8 cellular contexts compared by ENCODE assay signal in genomic region chr1:24390924-24391782, GRCh38. TPM values are rescaled to one million over a fixed set of nuclear protein-coding genes. Genes with fewer than 3 reads are reported as not detected.
DNase-seq lines count a peak whose midpoint lies in the region; ATAC-seq, FAIRE-seq and TF ChIP-seq lines count a peak whose summit lies in the region.

No MANE protein-coding gene starts in this region.

- no peaks in the 10 kb centered on the region for H4K20me1 ChIP-seq in HCT116 (ENCODE audit: insufficient read depth)

- H2AFZ ChIP-seq in HCT116 (ENCODE audit: low read depth, low read length, poor library complexity, severe bottlenecking) = no peak overlapping the region

- TF ChIP-seq RAD21 in HCT116 (IDR thresholded peaks at IDR 0.05; ENCODE audit: low read depth) = peak; percentile 99

- H3K9me3 ChIP-seq in HCT116 (ENCODE audit: control insufficient read depth in 1 of 2, insufficient read depth in 1 of 2, low read depth in 1 of 2, low read length in 2 of 2) = no peaks in the 10 kb centered on the region

- RAD21 ChIA-PET in HCT116 (lab: Charles Lee; ENCODE audit: low non-redundant PET in 1 of 2, low total read pairs in 2 of 2, uncharacterized antibody in 2 of 2, unreplicated experiment in 2 of 2) = interaction anchor here (0.6 to 3.7 kb wide), 11 partner anchors 69 to 252 kb away, joined by 3 to 68 read pairs (median 4); no protein-coding TSS in a partner anchor

- peak overlapping the region; percentile 98 for H3K27ac Mint-ChIP-seq in central memory CD8-positive, alpha-beta T cell (ENCODE audit: low read depth)

- no peaks in the 10 kb centered on the region for H3K27me3 Mint-ChIP-seq in central memory CD8-positive, alpha-beta T cell

- H3K4me3 ChIP-seq in HCT116 (replicated peaks in 1 of 2; ENCODE audit: low read depth in 1 of 2, low read length in 2 of 2) = peak overlapping the region in 1 of 2 experiments; percentile 6; a peak in 1 of 4 replicates
- H3K4me3 ChIP-seq in kidney epithelial cell (ENCODE audit: low read depth, low read length) = no peak overlapping the region

- 0 out of 2 replicates have a peak overlapping the region, but pooled peaks have one; percentile 13 for H3K9ac ChIP-seq in HCT116 (ENCODE audit: low read length)

- peaks cover 8 to 35% of the 10 kb centered on the region in 2 experiments for H3K4me1 ChIP-seq in HCT116 (ENCODE audit: control insufficient read depth in 1 of 2, insufficient read depth in 2 of 2, low read length in 2 of 2)

- H3K36me3 ChIP-seq in HCT116 (ENCODE audit: control insufficient read depth in 1 of 2, insufficient read depth in 2 of 2, low read length in 2 of 2) = no peaks in the 10 kb centered on the region
- H3K36me3 ChIP-seq in kidney epithelial cell (ENCODE audit: control insufficient read depth, insufficient read depth, low read length) = no peaks in the 10 kb centered on the region

- intact Hi-C loops in HCT116 (cut with micrococcal nuclease) = loop anchor here (1.0 to 10.0 kb wide), 7 partner anchors 69 to 619 kb away; no protein-coding TSS in a partner anchor

- peak overlapping the region; percentile 83 for H3K4me3 Mint-ChIP-seq in central memory CD8-positive, alpha-beta T cell

- peak; percentile 83 for ATAC-seq in HCT116
- ATAC-seq in central memory CD8-positive, alpha-beta T cell (replicated peaks; ENCODE audit: extremely low read depth, poor library complexity, severe bottlenecking) = peak; percentile 69
- ATAC-seq in GM19351 (IDR thresholded peaks at IDR 0.05; ENCODE audit: unreplicated experiment) = no peak

- no peaks in the 10 kb centered on the region for H3K79me2 ChIP-seq in HCT116 (ENCODE audit: insufficient read depth, low read length)

- no peak overlapping the region for H3K27ac ChIP-seq in HCT116 (ENCODE audit: low read depth, low read length)

- POLR2A ChIA-PET in HCT116 (lab: Charles Lee) = interaction anchor here (2.2 to 2.4 kb wide), 3 partner anchors 189 to 240 kb away, joined by 10 to 19 read pairs (median 12); no protein-coding TSS in a partner anchor

- DNase-seq in D721Med (ENCODE audit: insufficient read length, low spot score) = no peak
- DNase-seq in HCT116 (ENCODE audit: low read depth, low spot score) = peak; percentile 57
- DNase-seq in NCI-H226 = peak; percentile 72
- DNase-seq in activated CD4-positive, CD25-positive, alpha-beta regulatory T cell treated with anti-CD3 and anti-CD28 coated beads, Interleukin-2, amount 50 U/mL, for 72 hours = peak; percentile 61
- DNase-seq in central memory CD8-positive, alpha-beta T cell (ENCODE audit: low spot score in 2 of 2) = peak; percentile 39 to 54
- no peak for DNase-seq in kidney epithelial cell (ENCODE audit: low read depth)
- DNase-seq in stimulated activated CD4-positive, alpha-beta T cell treated with anti-CD3 and anti-CD28 coated beads, Interleukin-15, amount 100 ng/mL, for 24 hours = peak; percentile 78

- H3K9me2 ChIP-seq in HCT116 (ENCODE audit: insufficient read depth) = no peaks in the 10 kb centered on the region

- peaks cover 17% of the 10 kb centered on the region for H3K4me1 Mint-ChIP-seq in central memory CD8-positive, alpha-beta T cell

- H3K4me2 ChIP-seq in HCT116 (ENCODE audit: low read length) = peak overlapping the region; percentile 56

- H3K27me3 ChIP-seq in HCT116 (ENCODE audit: insufficient read depth, low read length) (no peaks in the 10 kb centered on the region), kidney epithelial cell (ENCODE audit: control insufficient read depth, insufficient read depth, low read length) (no peaks in the 10 kb centered on the region)

- FAIRE-seq in D721Med (lab: Jason Lieb, UNC) = no peak

- H3K9me3 Mint-ChIP-seq in central memory CD8-positive, alpha-beta T cell = no peaks in the 10 kb centered on the region

- TF ChIP-seq CTCF in D721Med (IDR thresholded peaks at IDR 0.05; ENCODE audit: insufficient read depth, missing control alignments) = peak; percentile 98
- peak; percentile 91 to 98 (median 96) for TF ChIP-seq CTCF in HCT116 (IDR thresholded peaks at IDR 0.05 in 2 of 3, conservative IDR thresholded peaks at IDR 0.05 in 1 of 3; ENCODE audit: borderline replicate concordance in 1 of 3, insufficient read depth in 1 of 3, low read depth in 2 of 3, low read length in 2 of 3)
- TF ChIP-seq CTCF in kidney epithelial cell (IDR thresholded peaks at IDR 0.05; ENCODE audit: insufficient read depth, low read length, poor library complexity, severe bottlenecking) = peak; percentile 96

- BruUV-seq in HCT116 (replicated peaks; lab: Mats Ljungman, UMichigan) = no TSS peak

- CTCF ChIA-PET in HCT116 (lab: Charles Lee) = interaction anchor here (0.7 to 5.8 kb wide), 38 partner anchors 9 to 444 kb away, joined by 3 to 457 read pairs (median 5); partner anchors contain the start of genes GRHL3, IFNLR1, MYOM3 and NIPAL3

- no peak for TF ChIP-seq POLR2A in HCT116 (IDR thresholded peaks at IDR 0.05; ENCODE audit: borderline replicate concordance, extremely low read depth, insufficient read depth, insufficient read length)

- peaks cover 7% of the 10 kb centered on the region for H3K36me3 Mint-ChIP-seq in central memory CD8-positive, alpha-beta T cell (ENCODE audit: insufficient read depth)

TF ChIP-seq in HCT116, 20 proteins besides CTCF, POLR2A, EP300 and RAD21:
- TF ChIP-seq REST (IDR thresholded peaks at IDR 0.05; ENCODE audit: low read depth) = no peak
- TF ChIP-seq JUND (IDR thresholded peaks at IDR 0.05) = no peak
- TF ChIP-seq ELF1 (IDR thresholded peaks at IDR 0.05; ENCODE audit: borderline replicate concordance, low read depth) = no peak
- no peak for TF ChIP-seq FOSL1 (IDR thresholded peaks at IDR 0.05; ENCODE audit: low read depth)
- no peak for TF ChIP-seq EZH2phosphoT487 (IDR thresholded peaks at IDR 0.05; ENCODE audit: borderline replicate concordance)
- no peak for TF ChIP-seq CEBPB (IDR thresholded peaks at IDR 0.05; ENCODE audit: low read depth)
- no peak for TF ChIP-seq ZNF274 (IDR thresholded peaks at IDR 0.05; ENCODE audit: low read depth, low read length)
- no peak for TF ChIP-seq TCF7L2 (IDR thresholded peaks at IDR 0.05; ENCODE audit: borderline replicate concordance, extremely low read depth, insufficient read depth, insufficient read length)
- TF ChIP-seq POLR2AphosphoS5 (IDR thresholded peaks at IDR 0.05; ENCODE audit: low read depth, low read length) = no peak
- TF ChIP-seq EZH2 (IDR thresholded peaks at IDR 0.05) = no peak
- TF ChIP-seq ZBTB33 (IDR thresholded peaks at IDR 0.05; ENCODE audit: extremely low read depth, insufficient replicate concordance, low read length) = no peak
- no peak for TF ChIP-seq YY1 (IDR thresholded peaks at IDR 0.05; ENCODE audit: extremely low read depth, insufficient replicate concordance, low read depth, low read length)
- TF ChIP-seq SRF (IDR thresholded peaks at IDR 0.05; ENCODE audit: low read depth) = no peak
TF ChIP-seq in HCT116: peak in this region for 0.

RNA-seq across cellular contexts. Expression of gene STPG1, which starts 22.4 kb away (rescaled TPM):
- total RNA-seq in HCT116 (2021; ENCODE audit: unreplicated experiment) (13.4 TPM), kidney epithelial cell (7.5 and 12.8 TPM in 2 replicates)
- polyA plus RNA-seq in HCT116 (2012) = 8.2 and 10.3 TPM in 2 replicates

RNA-seq across cellular contexts. Expression of gene NIPAL3, which starts 24.4 kb away (rescaled TPM):
- total RNA-seq in HCT116 (2021; ENCODE audit: unreplicated experiment) = 16.6 TPM
- 16.1 and 18.9 TPM in 2 replicates for polyA plus RNA-seq in HCT116 (2012)
- 42.0 and 45.0 TPM in 2 replicates for total RNA-seq in kidney epithelial cell

Comparison
In these comparisons a context has a peak if more than half of its experiments do, and no peak if none do; other contexts are left out.
1. DNase-seq: peak in HCT116 (single experiment), NCI-H226 (single experiment), activated CD4-positive, CD25-positive, alpha-beta regulatory T cell treated with anti-CD3 and anti-CD28 coated beads, Interleukin-2, amount 50 U/mL, for 72 hours (single experiment), central memory CD8-positive, alpha-beta T cell (2 of 2) and stimulated activated CD4-positive, alpha-beta T cell treated with anti-CD3 and anti-CD28 coated beads, Interleukin-15, amount 100 ng/mL, for 24 hours (single experiment); none in D721Med (single experiment) and kidney epithelial cell (single experiment).
2. Peak in every context shown above with its lines, with median percentiles within 50 percentile points of each other: CTCF ChIP-seq.